ENCODE assay signal across 8 cellular contexts in the genomic region with DNA sequence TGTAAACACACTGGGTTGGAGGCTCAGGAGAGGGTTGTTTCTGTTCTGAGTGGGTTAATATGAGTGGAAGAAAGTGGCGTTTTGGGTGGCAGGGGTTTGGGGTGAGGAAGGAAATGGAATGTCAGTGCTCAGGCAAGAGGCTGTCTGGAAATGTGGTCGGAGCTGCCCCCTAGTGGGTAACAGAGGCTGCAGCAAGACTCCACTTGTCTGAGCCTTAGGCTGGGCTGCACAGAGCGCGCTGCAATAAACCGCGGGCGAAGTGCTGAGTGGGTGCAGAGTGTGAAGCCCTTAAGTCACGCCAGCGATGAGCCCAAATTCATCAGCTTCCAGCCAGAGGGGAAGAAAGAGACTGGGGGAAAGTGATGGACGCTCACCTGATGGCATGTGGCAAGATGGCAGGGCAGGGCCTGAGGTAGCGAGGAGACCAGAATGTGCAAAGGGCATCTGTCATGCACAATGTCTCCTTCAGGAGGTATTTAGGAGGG. TPM values are rescaled to one million over a fixed set of nuclear protein-coding genes. Genes with fewer than 3 reads are reported as not detected.
DNase-seq lines count a peak whose midpoint lies in the region; ATAC-seq and TF ChIP-seq lines count a peak whose summit lies in the region.

No MANE protein-coding gene starts in this region.

- intact Hi-C loops in mucosa of descending colon (cut with DNase I, micrococcal nuclease) = loop anchor here in 1 of 2 donors (5.0 kb wide), 1 partner anchor 139 kb away; no protein-coding TSS in a partner anchor

- DNase-seq in AG08396 (ENCODE audit: low spot score) (peak; percentile 85), NCI-H82 treated with DMSO at 0.1 percent for 48 hours (lab: John Stamatoyannopoulos, UW; ENCODE audit: unreplicated experiment) (peak; percentile 58), mucosa of descending colon (peak in 2 of 3 donors; percentile 71 to 81)
- DNase-seq in activated CD8-positive, alpha-beta memory T cell treated with anti-CD3 and anti-CD28 coated beads for 1 hour (ENCODE audit: extremely low read depth in 1 of 2, low read depth in 1 of 2) = peak; percentile 35 to 49
- peak; percentile 33 to 54 (median 35) for DNase-seq in effector memory CD4-positive, alpha-beta T cell
- peak; percentile 17 to 47 for DNase-seq in stimulated activated CD8-positive, alpha-beta memory T cell treated with anti-CD3 and anti-CD28 coated beads, Interleukin-2, amount 100 ng/mL, for 1 hour (ENCODE audit: low read depth in 2 of 2)

- no peak overlapping the region for H3K4me3 ChIP-seq in effector memory CD4-positive, alpha-beta T cell (ENCODE audit: insufficient read depth, low read depth, low read length, poor library complexity, severe bottlenecking)
- H3K4me3 ChIP-seq in mucosa of descending colon = no peak overlapping the region

- ATAC-seq in GM18858 (IDR thresholded peaks at IDR 0.05; ENCODE audit: unreplicated experiment) = peak; percentile 65
- peak; percentile 62 for ATAC-seq in HG03469 (IDR thresholded peaks at IDR 0.05; ENCODE audit: unreplicated experiment)
- peak; percentile 98 for ATAC-seq in mucosa of descending colon

- TF ChIP-seq CTCF in mucosa of descending colon (IDR thresholded peaks at IDR 0.05) = peak; percentile 78

- no peaks in the 10 kb centered on the region for H3K9me3 ChIP-seq in effector memory CD4-positive, alpha-beta T cell (ENCODE audit: control insufficient read depth, low read length)
- no peaks in the 10 kb centered on the region for H3K9me3 ChIP-seq in mucosa of descending colon

- no peaks in the 10 kb centered on the region for H3K36me3 ChIP-seq in effector memory CD4-positive, alpha-beta T cell (ENCODE audit: control insufficient read depth, insufficient read depth, low read length)
- no peaks in the 10 kb centered on the region for H3K36me3 ChIP-seq in mucosa of descending colon (ENCODE audit: low read depth)

- no peak overlapping the region for H3K27ac ChIP-seq in effector memory CD4-positive, alpha-beta T cell (ENCODE audit: insufficient read depth, low read length, poor library complexity, severe bottlenecking)

- H3K27me3 ChIP-seq in effector memory CD4-positive, alpha-beta T cell (replicated peaks; ENCODE audit: control insufficient read depth, insufficient read depth, low read length, poor library complexity, severe bottlenecking) = peaks cover 8% of the 10 kb centered on the region

- H3K4me1 ChIP-seq in effector memory CD4-positive, alpha-beta T cell (ENCODE audit: control insufficient read depth, insufficient read depth, low read length, poor library complexity, severe bottlenecking) = no peaks in the 10 kb centered on the region
- no peaks in the 10 kb centered on the region for H3K4me1 ChIP-seq in mucosa of descending colon (ENCODE audit: low read depth)

RNA-seq across cellular contexts. Expression of a gene that starts 12.3 kb away (rescaled TPM):
- total RNA-seq in mucosa of descending colon = not detected

RNA-seq across cellular contexts. Expression of a gene that starts 51.1 kb away (rescaled TPM):
- total RNA-seq in mucosa of descending colon = 10 to 100 TPM; 41.9 to 71.3 (median 53.8) TPM

Comparison
In these comparisons a context has a peak if more than half of its experiments do, and no peak if none do; other contexts are left out.
1. DNase-seq: peak in every context shown above with its lines; median percentile 85 in AG08396; 76 in mucosa of descending colon; 58 in NCI-H82 treated with DMSO at 0.1 percent for 48 hours; 42 in activated CD8-positive, alpha-beta memory T cell treated with anti-CD3 and anti-CD28 coated beads for 1 hour; 35 in effector memory CD4-positive, alpha-beta T cell; 32 in stimulated activated CD8-positive, alpha-beta memory T cell treated with anti-CD3 and anti-CD28 coated beads, Interleukin-2, amount 100 ng/mL, for 1 hour.